ENCODE assay signal across 19 cellular contexts in the genomic region with DNA sequence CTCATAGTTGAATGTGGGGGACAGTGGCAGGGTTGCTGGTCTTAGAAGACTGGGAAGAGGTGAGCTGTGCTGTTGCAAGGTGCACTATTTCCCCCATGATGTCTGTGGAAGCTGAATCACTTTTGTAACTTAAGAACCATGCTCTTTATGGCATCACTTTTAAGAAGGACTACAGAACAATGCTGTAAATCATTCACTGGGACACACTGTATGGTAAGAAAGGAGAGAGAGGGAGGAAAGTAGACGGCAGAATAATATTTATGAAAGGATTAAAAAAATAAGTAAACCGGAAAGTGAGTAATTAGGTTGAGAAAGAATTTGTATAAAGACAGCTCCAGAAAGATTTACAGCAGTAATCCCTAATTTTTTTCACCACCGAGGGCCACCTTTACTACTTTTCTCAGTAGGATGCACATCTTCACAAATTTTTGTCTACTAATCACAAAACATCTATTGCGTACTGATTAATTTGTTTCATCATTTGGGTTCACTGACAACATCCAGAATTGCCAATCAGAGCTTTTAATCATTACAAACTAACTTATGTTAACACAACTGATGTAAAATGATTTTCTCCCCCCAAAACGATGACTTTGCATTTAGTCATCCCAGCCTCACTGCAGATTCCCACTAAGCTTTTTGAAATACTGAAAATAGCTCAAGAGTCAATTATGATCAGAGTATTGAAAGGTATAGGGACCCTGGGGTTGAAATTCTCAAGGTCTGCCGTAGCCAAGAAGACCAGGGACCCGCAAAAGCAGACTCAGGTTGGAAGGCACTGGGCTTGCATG.
DNase-seq lines count a peak whose midpoint lies in the region; ATAC-seq and TF ChIP-seq lines count a peak whose summit lies in the region.
"Had no signal": no experiment of that assay in that cellular context is flagged by ENCODE, and none has a peak within 500 bp of the region (broad histone marks: within the 10 kb centered on the region; RNA-seq: fewer than 3 reads in every experiment).

No MANE protein-coding gene starts in this region.

- POLR2A ChIA-PET in IMR-90 (lab: Charles Lee; ENCODE audit: unreplicated experiment) (interaction anchor here (0.6 to 0.7 kb wide), 2 partner anchors 25 to 827 kb away, joined by 3 to 5 read pairs; no protein-coding TSS in a partner anchor), Caco-2 (lab: Charles Lee) (no interaction called here)

- peak; percentile 42 for ATAC-seq in IMR-90 (ENCODE audit: low read depth)
- ATAC-seq: CD8-positive, alpha-beta T cell had no signal

- no peak for TF ChIP-seq CTCF in IMR-90 (conservative IDR thresholded peaks at IDR 0.05; ENCODE audit: low read depth, low read length)
- TF ChIP-seq CTCF in fibroblast of villous mesenchyme (IDR thresholded peaks at IDR 0.05; ENCODE audit: insufficient read depth, low read depth, low read length): no peak
- TF ChIP-seq CTCF in osteoblast (IDR thresholded peaks at IDR 0.05; ENCODE audit: extremely low read depth, low read depth, low read length): no peak
- TF ChIP-seq CTCF in Caco-2 (IDR thresholded peaks at IDR 0.05; ENCODE audit: insufficient read depth in 1 of 2, low read depth in 1 of 2, low read length in 1 of 2, severe bottlenecking in 1 of 2, unreplicated experiment in 1 of 2): no peak

- no peak overlapping the region for H3K4me3 ChIP-seq in IMR-90 (ENCODE audit: insufficient read depth, low read depth, low read length)
- no peak overlapping the region for H3K4me3 ChIP-seq in fibroblast of villous mesenchyme (ENCODE audit: low read depth, low read length)
- no peak overlapping the region for H3K4me3 ChIP-seq in osteoblast (ENCODE audit: insufficient read depth, low read length)
- H3K4me3 ChIP-seq in Caco-2 (ENCODE audit: low read depth, low read length): no peak overlapping the region

- peak overlapping the region; percentile 99 for H3K18ac ChIP-seq in IMR-90 (ENCODE audit: low read depth, low read length)

- BruUV-seq in IMR-90 (replicated peaks; lab: Mats Ljungman, UMichigan) (no TSS peak), Caco-2 (replicated peaks; lab: Mats Ljungman, UMichigan) (no TSS peak)

- H3K36me3 ChIP-seq in IMR-90 (ENCODE audit: control insufficient read depth, insufficient read depth, low read length) (no peaks in the 10 kb centered on the region), osteoblast (ENCODE audit: insufficient read depth, low read length) (no peaks in the 10 kb centered on the region), Caco-2 (ENCODE audit: control insufficient read depth, insufficient read depth, low read length) (no peaks in the 10 kb centered on the region)

- peak overlapping the region; percentile 2; the same call in 1 of the 2 replicates for H3K9ac ChIP-seq in IMR-90 (ENCODE audit: low read depth, low read length)

- 80 to 100% methylated on average over 1 to 2 of the region's 7 CpGs for WGBS in IMR-90 (ENCODE audit: extremely low coverage in 2 of 2, insufficient read length in 1 of 2), 2 experiments

- intact Hi-C loops in IMR-90 (cut with micrococcal nuclease) (loop anchor here (10.0 kb wide), 2 partner anchors 132 to 692 kb away; no protein-coding TSS in a partner anchor), Caco-2 (cut with micrococcal nuclease; ENCODE audit: unreplicated experiment) (no loop called here), head of caudate nucleus (cut with DNase I) (no loop called here)

- dilution Hi-C loops in IMR-90 (cut with HindIII; ENCODE audit: low sequenced_read_pairs, unreplicated experiment): no loop called here

- DNase-seq in HCEC 1CT: peak; percentile 40
- DNase-seq in IMR-90: peak; percentile 68
- DNase-seq in fibroblast of villous mesenchyme (ENCODE audit: low read depth): peak; percentile 25
- DNase-seq in osteoblast (ENCODE audit: insufficient read length, low spot score, missing footprints): no peak
- no peak for DNase-seq in Caco-2
- no peak for DNase-seq in NK-92 (lab: John Stamatoyannopoulos, UW; ENCODE audit: unreplicated experiment)
- DNase-seq in head of caudate nucleus: no peak
- DNase-seq: AML-193; C1 segment of cervical spinal cord; Calu3; CD8-positive, alpha-beta T cell; DMS153; GOT3; NCI-H1694; NCI-H2081; NCI-H446 treated with DMSO at 0.1 percent for 48 hours; NCI-H526 treated with DMSO at 0.1 percent for 48 hours; Right ventricle myocardium superior had no signal

- no peaks in the 10 kb centered on the region for H3K79me1 ChIP-seq in IMR-90 (ENCODE audit: low read depth in 1 of 2, low read length in 2 of 2)

- no peak overlapping the region for H3K4me3 Mint-ChIP-seq in Caco-2 (ENCODE audit: unreplicated experiment)
- H3K4me3 Mint-ChIP-seq: CD8-positive, alpha-beta T cell had no signal

- H4K20me1 ChIP-seq in IMR-90 (ENCODE audit: insufficient read depth, low read length) (no peaks in the 10 kb centered on the region), osteoblast (ENCODE audit: insufficient read depth, low read length) (no peaks in the 10 kb centered on the region)

- peak overlapping the region; percentile 82 for H3K4ac ChIP-seq in IMR-90 (ENCODE audit: low read depth, low read length)

- peaks cover 4% of the 10 kb centered on the region for H3K27me3 Mint-ChIP-seq in Caco-2 (ENCODE audit: insufficient read depth, unreplicated experiment)

- H2BK5ac ChIP-seq in IMR-90 (ENCODE audit: low read depth, low read length, poor library complexity, severe bottlenecking): peak overlapping the region; percentile 85

- H4K5ac ChIP-seq in IMR-90 (ENCODE audit: low read depth, low read length): peak overlapping the region; percentile 99

- peak overlapping the region; percentile 86 for H4K91ac ChIP-seq in IMR-90 (ENCODE audit: insufficient read depth, low read depth, low read length)

- no peak overlapping the region for H3K27ac Mint-ChIP-seq in Caco-2 (ENCODE audit: unreplicated experiment)
- H3K27ac Mint-ChIP-seq: CD8-positive, alpha-beta T cell had no signal

- in situ Hi-C loops in IMR-90 (cut with MboI; ENCODE audit: low sequenced_read_pairs): no loop called here

- no peak for TF ChIP-seq POLR2A in IMR-90 (IDR thresholded peaks at IDR 0.05; ENCODE audit: low read depth, low read length)

- H3K23ac ChIP-seq in IMR-90 (ENCODE audit: low read depth, low read length): peak overlapping the region; percentile 62

- H3K9me3 ChIP-seq in IMR-90 (ENCODE audit: control insufficient read depth, insufficient read depth, low read length) (no peaks in the 10 kb centered on the region), osteoblast (ENCODE audit: low read depth, low read length) (no peaks in the 10 kb centered on the region), Caco-2 (no peaks in the 10 kb centered on the region)

- H3K27me3 ChIP-seq in IMR-90 (ENCODE audit: control insufficient read depth, insufficient read depth, low read length) (no peaks in the 10 kb centered on the region), osteoblast (ENCODE audit: insufficient read depth, low read length) (no peaks in the 10 kb centered on the region), Caco-2 (replicated peaks; ENCODE audit: control insufficient read depth, insufficient read depth, low read length) (no peaks in the 10 kb centered on the region)

- H4K8ac ChIP-seq in IMR-90 (ENCODE audit: low read depth in 2 of 2, low read length in 2 of 2): peak overlapping the region; percentile 78 to 84

- peak overlapping the region; percentile 84 for H2BK120ac ChIP-seq in IMR-90 (ENCODE audit: low read depth, low read length)

- H2BK20ac ChIP-seq in IMR-90 (ENCODE audit: low read depth, low read length): peak overlapping the region; percentile 77

- no peak for TF ChIP-seq RAD21 in IMR-90 (IDR thresholded peaks at IDR 0.05; ENCODE audit: low read length)

- CTCF ChIA-PET in IMR-90 (lab: Yijun Ruan, JAX) (interaction anchor here (0.6 kb wide), 1 partner anchor 943 kb away, joined by 6 read pairs; no protein-coding TSS in a partner anchor), Caco-2 (lab: Charles Lee) (no interaction called here)

- H2AFZ ChIP-seq in IMR-90 (replicated peaks; ENCODE audit: low read length, poor library complexity) (peak overlapping the region; percentile 54), osteoblast (ENCODE audit: low read length) (no peak overlapping the region)

- peak overlapping the region; percentile 57 for H3K14ac ChIP-seq in IMR-90 (replicated peaks; ENCODE audit: low read depth, low read length)

- H3K56ac ChIP-seq in IMR-90 (ENCODE audit: extremely low read depth, insufficient read depth, low read length): peak overlapping the region; percentile 57; the same call in 1 of the 2 replicates

- peak overlapping the region; percentile 75 for H2BK15ac ChIP-seq in IMR-90 (ENCODE audit: low read depth, low read length)

- H3K36me3 Mint-ChIP-seq in Caco-2 (ENCODE audit: insufficient read depth, unreplicated experiment): no peaks in the 10 kb centered on the region
- H3K36me3 Mint-ChIP-seq: CD8-positive, alpha-beta T cell had no signal

- H2AK5ac ChIP-seq in IMR-90 (ENCODE audit: low read depth, low read length): peak overlapping the region; percentile 79

- no peaks in the 10 kb centered on the region for H3K4me1 Mint-ChIP-seq in Caco-2 (ENCODE audit: low read depth, unreplicated experiment)

- H3K4me1 ChIP-seq in IMR-90 (ENCODE audit: control insufficient read depth, insufficient read depth, low read length) (peaks cover 21% of the 10 kb centered on the region), osteoblast (ENCODE audit: insufficient read depth, low read length) (peaks cover 39% of the 10 kb centered on the region), Caco-2 (no peaks in the 10 kb centered on the region)

- H3K4me2 ChIP-seq in IMR-90 (ENCODE audit: low read depth, low read length) (peak overlapping the region; percentile 39; the same call in 1 of the 2 replicates), osteoblast (ENCODE audit: insufficient read depth, low read length) (peak overlapping the region; percentile 14)

- H2AK9ac ChIP-seq in IMR-90 (replicated peaks; ENCODE audit: low read depth, low read length, poor library complexity): no peak overlapping the region

- H3K27ac ChIP-seq in IMR-90 (ENCODE audit: insufficient read depth, low read length) (peak overlapping the region; percentile 73), osteoblast (ENCODE audit: low read depth, low read length) (peak overlapping the region; percentile 36)
- H3K27ac ChIP-seq: HL-60 had no signal

- H3K79me2 ChIP-seq in osteoblast (ENCODE audit: insufficient read depth, low read length): no peaks in the 10 kb centered on the region

- H3K9me1 ChIP-seq in IMR-90 (ENCODE audit: insufficient read depth, low read length): peaks cover 9% of the 10 kb centered on the region

- no peaks in the 10 kb centered on the region for H3K9me3 Mint-ChIP-seq in Caco-2 (ENCODE audit: unreplicated experiment)
- H3K9me3 Mint-ChIP-seq: CD8-positive, alpha-beta T cell had no signal

TF ChIP-seq in IMR-90, 13 proteins besides CTCF, POLR2A, EP300 and RAD21:
- TF ChIP-seq FOS (IDR thresholded peaks at IDR 0.05; ENCODE audit: low read depth, low read length) (no peak), NFE2L2 (IDR thresholded peaks at IDR 0.05; ENCODE audit: low read depth, low read length) (peak; percentile 65; the same call in 1 of the 2 replicates), MAFK (IDR thresholded peaks at IDR 0.05; ENCODE audit: low read depth, low read length) (peak; percentile 90)

Comparison
In these comparisons a context has a peak if more than half of its experiments do, and no peak if none do; other contexts are left out.
1. DNase-seq: peak in HCEC 1CT (single experiment), IMR-90 (single experiment) and fibroblast of villous mesenchyme (single experiment); none in osteoblast (single experiment), Caco-2 (0 of 2), NK-92 (single experiment) and head of caudate nucleus (0 of 42).